ENCODE assay signal across 11 cellular contexts in genomic region chr5:141820686-141821085, GRCh38. TPM values are rescaled to one million over a fixed set of nuclear protein-coding genes. Genes with fewer than 3 reads are reported as not detected.
"Had no signal": no experiment of that assay in that cellular context is flagged by ENCODE, and none has a peak within 500 bp of the region (broad histone marks: within the 10 kb centered on the region; RNA-seq: fewer than 3 reads in every experiment).

No MANE protein-coding gene starts in this region.

RNA-seq across cellular contexts. Expression of gene PCDH1, which starts 57.5 kb away (rescaled TPM):
- total RNA-seq: activated CD4-positive, alpha-beta memory T cell treated with anti-CD3 and anti-CD28 coated beads for 36 hours; activated CD4-positive, alpha-beta T cell treated with anti-CD3 and anti-CD28 coated beads for 36 hours; activated CD4-positive, alpha-beta T cell treated with anti-CD3 and anti-CD28 coated beads, Interleukin-2, amount 10 ng/mL, durations not matched to agents 24 days and 14 days; activated CD8-positive, alpha-beta memory T cell treated with anti-CD3 and anti-CD28 coated beads for 36 hours; activated CD8-positive, alpha-beta memory T cell treated with anti-CD3 and anti-CD28 coated beads, Interleukin-2, amount 10 ng/mL, durations not matched to agents 7 days and 5 days; activated CD8-positive, alpha-beta T cell treated with anti-CD3 and anti-CD28 coated beads, Interleukin-2, amount 10 ng/mL, durations not matched to agents 7 days and 5 days; activated naive CD4-positive, alpha-beta T cell treated with anti-CD3 and anti-CD28 coated beads for 36 hours; activated naive CD8-positive, alpha-beta T cell treated with anti-CD3 and anti-CD28 coated beads for 36 hours; activated T-helper 1 cell treated with anti-CD3 and anti-CD28 coated beads, Interleukin-12 subunit alpha, Interleukin-12 subunit beta, Interleukin-2, Interleukin-4 antibody, amounts not matched to agents 30 ng/mL and 10 ng/mL and 1 ng/mL, durations not matched to agents 14 hours and 24 hours and 36 hours; activated T-helper 2 cell treated with anti-CD3 and anti-CD28 coated beads, Interferon-gamma antibody, Interleukin-2, Interleukin-4, amounts not matched to agents 10 μg/mL and 5 μg/mL and 100 μg/mL, durations not matched to agents 14 hours and 24 hours and 36 hours; T-helper 1 cell treated with Interleukin-12 subunit alpha and Interleukin-12 subunit beta and Interleukin-4 antibody, amounts not matched to agents 30 ng/mL and 1 ng/mL, for 36 hours had no signal
